In the genomic region with DNA sequence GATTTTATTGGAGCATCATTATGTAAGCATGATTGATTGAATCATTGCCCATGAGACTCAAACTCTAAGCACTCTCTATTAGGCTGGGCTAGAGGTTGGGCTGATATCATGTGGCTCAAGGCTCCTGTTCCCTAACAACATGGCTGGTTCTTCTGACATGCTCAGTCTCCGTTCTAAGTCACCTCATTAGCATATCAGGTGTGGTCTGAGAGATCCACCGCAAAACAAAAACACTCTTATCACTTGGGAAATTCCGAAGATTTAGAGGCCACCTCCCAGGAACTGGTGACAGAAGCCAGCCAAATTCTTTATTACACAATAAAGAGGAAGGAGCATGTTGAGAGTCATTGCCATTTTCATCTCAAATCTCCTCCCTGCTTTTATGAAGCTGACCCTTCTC, we compare ENCODE assay signal across 21 cellular contexts.
"Had no signal": no experiment of that assay in that cellular context is flagged by ENCODE, and none has a peak within 500 bp of the region (broad histone marks: within the 10 kb centered on the region; RNA-seq: fewer than 3 reads in every experiment).

No MANE protein-coding gene starts in this region.

- H3K27me3 Mint-ChIP-seq: dendritic cell treated with granulocyte-macrophage colony-stimulating factor and Interleukin-4, amounts not matched to agents 40 ng/mL and 50 ng/mL, for 4 days had no signal

- H3K27ac ChIP-seq: heart right ventricle, right atrium auricular region, sigmoid colon, skin epidermis, stomach had no signal

- H3K27ac Mint-ChIP-seq: dendritic cell treated with granulocyte-macrophage colony-stimulating factor and Interleukin-4, amounts not matched to agents 40 ng/mL and 50 ng/mL, for 4 days; natural killer cell had no signal

- DNase-seq: erythroblast; heart right ventricle; hypothalamus; kidney glomerular epithelial cell; mammary epithelial cell; natural killer cell; posterior cingulate gyrus; sigmoid colon; stimulated activated CD4-positive, alpha-beta T cell treated with anti-CD3 and anti-CD28 coated beads, Interleukin-12 subunit alpha, Interleukin-12 subunit beta, amount 100 ng/mL, for 4 hours; stimulated activated naive CD4-positive, alpha-beta T cell; stomach; substantia nigra; trophoblast cell had no signal

- H3K4me3 ChIP-seq: heart right ventricle, right atrium auricular region, sigmoid colon, skin epidermis, stomach had no signal

- H3K27me3 ChIP-seq: right atrium auricular region, sigmoid colon, stomach had no signal

- H3K36me3 ChIP-seq: heart right ventricle, right atrium auricular region, sigmoid colon, stomach had no signal

- H3K9me3 ChIP-seq: heart right ventricle, right atrium auricular region, sigmoid colon, stomach had no signal

- ATAC-seq: natural killer cell had no signal

- H3K4me3 Mint-ChIP-seq: dendritic cell treated with granulocyte-macrophage colony-stimulating factor and Interleukin-4, amounts not matched to agents 40 ng/mL and 50 ng/mL, for 4 days; natural killer cell; neural crest cell had no signal

- H3K4me1 ChIP-seq: right atrium auricular region, sigmoid colon, stomach had no signal

- H3K36me3 Mint-ChIP-seq: natural killer cell had no signal

- H3K9me3 Mint-ChIP-seq: dendritic cell treated with granulocyte-macrophage colony-stimulating factor and Interleukin-4, amounts not matched to agents 40 ng/mL and 50 ng/mL, for 4 days; neural crest cell had no signal

- H3K4me1 Mint-ChIP-seq: natural killer cell, neural crest cell had no signal

- FAIRE-seq: colon, endothelial cell of umbilical vein, frontal cortex, islet of Langerhans had no signal
